Comparison of ENCODE assay signal across 9 cellular contexts in genomic region chr10:104333728-104334373, GRCh38. TPM values are rescaled to one million over a fixed set of nuclear protein-coding genes. Genes with fewer than 3 reads are reported as not detected.
DNase-seq lines count a peak whose midpoint lies in the region; ATAC-seq and TF ChIP-seq lines count a peak whose summit lies in the region.
"Had no signal": no experiment of that assay in that cellular context is flagged by ENCODE, and none has a peak within 500 bp of the region (broad histone marks: within the 10 kb centered on the region; RNA-seq: fewer than 3 reads in every experiment).

No MANE protein-coding gene starts in this region.

- TF ChIP-seq CTCF in right atrium auricular region (IDR thresholded peaks at IDR 0.05), result no peak
- no peak for TF ChIP-seq CTCF in spleen (IDR thresholded peaks at IDR 0.05 in 8 of 11, conservative IDR thresholded peaks at IDR 0.05 in 3 of 11)

- CTCF ChIA-PET in activated CD8-positive, alpha-beta T cell treated with anti-CD3 and anti-CD28 coated beads, Interleukin-2, amount 10 ng/mL, durations not matched to agents 7 days and 5 days (lab: Charles Lee), result interaction anchor here (0.6 to 4.5 kb wide), 9 partner anchors 14 to 61 kb away, joined by 3 to 30 read pairs (median 5); partner anchors contain the start of gene CFAP58

- H3K36me3 ChIP-seq in HUES48 (ENCODE audit: control insufficient read depth, insufficient read depth, low read length) (no peaks in the 10 kb centered on the region), right atrium auricular region (peaks cover 15% of the 10 kb centered on the region), spleen (peaks cover 0 to 37% (median 0%) of the 10 kb centered on the region in 6 donors)

- H3K27ac ChIP-seq in HUES48 (ENCODE audit: low read depth, low read length) (peak overlapping the region; percentile 44), right atrium auricular region (peak overlapping the region; percentile 99 to 100), spleen (peak overlapping the region in 7 of 8 donors; percentile 3 to 100 (median 98))

- H3K27me3 Mint-ChIP-seq in activated CD8-positive, alpha-beta T cell treated with anti-CD3 and anti-CD28 coated beads, Interleukin-2, amount 10 ng/mL, durations not matched to agents 7 days and 5 days (ENCODE audit: low read depth), result no peaks in the 10 kb centered on the region

- H3K4me1 Mint-ChIP-seq in activated CD8-positive, alpha-beta T cell treated with anti-CD3 and anti-CD28 coated beads, Interleukin-2, amount 10 ng/mL, durations not matched to agents 7 days and 5 days (ENCODE audit: low read depth), result peaks cover 75% of the 10 kb centered on the region

- H3K9me3 ChIP-seq in HUES48 (ENCODE audit: control insufficient read depth, insufficient read depth, low read length) (no peaks in the 10 kb centered on the region), right atrium auricular region (no peaks in the 10 kb centered on the region), spleen (no peaks in the 10 kb centered on the region)

- H3K9me3 Mint-ChIP-seq in activated CD8-positive, alpha-beta T cell treated with anti-CD3 and anti-CD28 coated beads, Interleukin-2, amount 10 ng/mL, durations not matched to agents 7 days and 5 days (ENCODE audit: insufficient read depth), result no peaks in the 10 kb centered on the region

- intact Hi-C loops in spleen (cut with DNase I; ENCODE audit: low total_unique reads), result no loop called here

- H3K36me3 Mint-ChIP-seq in activated CD8-positive, alpha-beta T cell treated with anti-CD3 and anti-CD28 coated beads, Interleukin-2, amount 10 ng/mL, durations not matched to agents 7 days and 5 days (ENCODE audit: low read depth), result peaks cover 38% of the 10 kb centered on the region

- peak overlapping the region; percentile 86 for H3K27ac Mint-ChIP-seq in activated CD8-positive, alpha-beta T cell treated with anti-CD3 and anti-CD28 coated beads, Interleukin-2, amount 10 ng/mL, durations not matched to agents 7 days and 5 days

- peak overlapping the region; percentile 49 for H3K4me3 Mint-ChIP-seq in activated CD8-positive, alpha-beta T cell treated with anti-CD3 and anti-CD28 coated beads, Interleukin-2, amount 10 ng/mL, durations not matched to agents 7 days and 5 days

- H3K9ac ChIP-seq in HUES48 (ENCODE audit: low read depth, low read length), result no peak overlapping the region

- H3K27me3 ChIP-seq in HUES48 (ENCODE audit: control insufficient read depth, insufficient read depth, low read length), result no peaks in the 10 kb centered on the region
- no peaks in the 10 kb centered on the region for H3K27me3 ChIP-seq in right atrium auricular region
- H3K27me3 ChIP-seq in spleen (replicated peaks in 1 of 7), result no peaks in the 10 kb centered on the region

- 73 to 85% (median 80%) methylated on average over 10 to 15 of the region's 15 CpGs for WGBS in spleen, 5 donors

- DNase-seq in activated CD8-positive, alpha-beta T cell treated with anti-CD3 and anti-CD28 coated beads, Interleukin-2, amount 10 ng/mL, durations not matched to agents 7 days and 5 days, result no peak
- DNase-seq in right atrium auricular region (ENCODE audit: low spot score), result peak; percentile 58
- peak; percentile 63 for DNase-seq in spleen
- DNase-seq in COLO668 (lab: John Stamatoyannopoulos, UW; ENCODE audit: unreplicated experiment), result no peak
- DNase-seq in NCI-H82 (lab: John Stamatoyannopoulos, UW), result no peak
- DNase-seq in NCI-H1694 (lab: John Stamatoyannopoulos, UW), result no peak
- DNase-seq: GOT3 had no signal

- TF ChIP-seq POLR2A in spleen (IDR thresholded peaks at IDR 0.05), result no peak

- H3K4me3 ChIP-seq in HUES48 (ENCODE audit: low read depth, low read length), result no peak overlapping the region
- H3K4me3 ChIP-seq in right atrium auricular region, result peak overlapping the region; percentile 8 to 94
- H3K4me3 ChIP-seq in spleen, result peak overlapping the region in 1 of 8 donors; percentile 76

- no peak for ATAC-seq in activated CD8-positive, alpha-beta T cell treated with anti-CD3 and anti-CD28 coated beads, Interleukin-2, amount 10 ng/mL, durations not matched to agents 7 days and 5 days
- no peak for ATAC-seq in HG03565 (IDR thresholded peaks at IDR 0.05; ENCODE audit: unreplicated experiment)

- peaks cover 68% of the 10 kb centered on the region for H3K4me1 ChIP-seq in HUES48 (ENCODE audit: control insufficient read depth, insufficient read depth, low read length)
- peaks cover 0 to 80% of the 10 kb centered on the region in 2 donors for H3K4me1 ChIP-seq in right atrium auricular region
- peaks cover 65 to 89% (median 82%) of the 10 kb centered on the region in 6 donors for H3K4me1 ChIP-seq in spleen

- POLR2A ChIA-PET in activated CD8-positive, alpha-beta T cell treated with anti-CD3 and anti-CD28 coated beads, Interleukin-2, amount 10 ng/mL, durations not matched to agents 7 days and 5 days (lab: Charles Lee), result no interaction called here

RNA-seq across cellular contexts. Expression of gene ITPRIP, which starts 4.4 kb away (rescaled TPM):
- 10 to 100 TPM; 26.6 to 27.1 TPM for total RNA-seq in activated CD8-positive, alpha-beta T cell treated with anti-CD3 and anti-CD28 coated beads, Interleukin-2, amount 10 ng/mL, durations not matched to agents 7 days and 5 days
- 10 to 100 TPM; 56.2 to 62.5 TPM for total RNA-seq in right atrium auricular region
- total RNA-seq in spleen, result 10 to 100 TPM; 21.6 to 37.8 (median 32.3) TPM
- 1 to 10 TPM; 7.2 to 9.5 (median 8.5) TPM for polyA plus RNA-seq in spleen

RNA-seq across cellular contexts. Expression of gene CFAP58, which starts 19.8 kb away (rescaled TPM):
- total RNA-seq in activated CD8-positive, alpha-beta T cell treated with anti-CD3 and anti-CD28 coated beads, Interleukin-2, amount 10 ng/mL, durations not matched to agents 7 days and 5 days, result under 1 TPM; 0.24 to 0.47 TPM
- 1 to 10 TPM; 3.5 to 4.8 TPM for total RNA-seq in right atrium auricular region
- total RNA-seq in spleen, result 1 to 10 TPM in 1 of 7 donors, under 1 TPM in 5, not detected in 1; 0.37 to 1.4 (median 0.46) TPM
- polyA plus RNA-seq in spleen, result under 1 TPM; 0.10 to 0.36 (median 0.15) TPM

Comparison
In these comparisons a context has a peak if more than half of its experiments do, and no peak if none do; other contexts are left out.
1. H3K27ac ChIP-seq: peak in every context shown above with its lines; median percentile 100 in right atrium auricular region; 98 in spleen; 44 in HUES48.
2. DNase-seq: peak in right atrium auricular region (single experiment) and spleen (single experiment); none in activated CD8-positive, alpha-beta T cell treated with anti-CD3 and anti-CD28 coated beads, Interleukin-2, amount 10 ng/mL, durations not matched to agents 7 days and 5 days (single experiment), COLO668 (single experiment), NCI-H82 (single experiment) and NCI-H1694 (single experiment).